23 cellular contexts compared by ENCODE assay signal in genomic region chr16:27193300-27193990, GRCh38. TPM values are rescaled to one million over a fixed set of nuclear protein-coding genes. Genes with fewer than 3 reads are reported as not detected.
DNase-seq lines count a peak whose midpoint lies in the region; ATAC-seq and TF ChIP-seq lines count a peak whose summit lies in the region.
"Had no signal": no experiment of that assay in that cellular context is flagged by ENCODE, and none has a peak within 500 bp of the region (broad histone marks: within the 10 kb centered on the region; RNA-seq: fewer than 3 reads in every experiment).

No MANE protein-coding gene starts in this region.

- H3K4me1 Mint-ChIP-seq in T-cell: peaks cover 52 to 61% (median 55%) of the 10 kb centered on the region in 3 donors

- ATAC-seq in T-cell (replicated peaks in 1 of 4) (no peak), GM21576 (IDR thresholded peaks at IDR 0.05; ENCODE audit: unreplicated experiment) (no peak)
- ATAC-seq: activated CD8-positive, alpha-beta T cell treated with anti-CD3 and anti-CD28 coated beads, Interleukin-2, amount 10 ng/mL, durations not matched to agents 7 days and 5 days; left lobe of liver; mucosa of descending colon; stimulated activated memory B cell treated with anti-CD40 and anti-IgM and Interleukin-4, amounts not matched to agents 10 μg/mL and 1 μg/mL and 100 μg/mL, for 72 hours had no signal

- intact Hi-C loops in A673 (cut with micrococcal nuclease; ENCODE audit: unreplicated experiment): no loop called here

- CTCF ChIA-PET in A673 (lab: Charles Lee) (interaction anchor here (0.7 kb wide), 1 partner anchor 230 kb away, joined by 3 read pairs; no protein-coding TSS in a partner anchor), T-cell (lab: Charles Lee) (interaction anchor here (0.5 to 1.8 kb wide), 4 partner anchors 10 to 40 kb away, joined by 3 to 5 read pairs (median 4); partner anchors contain the start of gene KDM8 (in 1 of the 2))

- no peak overlapping the region for H3K27ac ChIP-seq in A673 (ENCODE audit: low read depth, low read length, poor library complexity, severe bottlenecking)
- H3K27ac ChIP-seq: neural progenitor cell, thoracic aorta had no signal

- H3K9me3 Mint-ChIP-seq in T-cell: no peaks in the 10 kb centered on the region
- H3K9me3 Mint-ChIP-seq: neural progenitor cell had no signal

- no peak overlapping the region for H3K4me3 ChIP-seq in A673 (ENCODE audit: low read depth, low read length, poor library complexity, severe bottlenecking)
- no peak overlapping the region for H3K4me3 ChIP-seq in epithelial cell of esophagus (ENCODE audit: low read length)
- H3K4me3 ChIP-seq: mucosa of descending colon, neural progenitor cell, prostate gland, thoracic aorta had no signal

- 0 out of 2 replicates have a peak, but pooled peaks have one; percentile 14 for TF ChIP-seq CTCF in A673 (conservative IDR thresholded peaks at IDR 0.05; ENCODE audit: low read depth, low read length)
- peak; percentile 26 for TF ChIP-seq CTCF in epithelial cell of esophagus (IDR thresholded peaks at IDR 0.05; ENCODE audit: insufficient read depth, low read depth, low read length, missing control alignments)
- no peak for TF ChIP-seq CTCF in GM20000 (IDR thresholded peaks at IDR 0.05; ENCODE audit: extremely low read depth, missing control alignments)

- no peak for DNase-seq in A673 (ENCODE audit: low spot score)
- peak; percentile 11 for DNase-seq in EH (ENCODE audit: low read depth)
- no peak for DNase-seq in T-cell
- no peak for DNase-seq in epithelial cell of esophagus (ENCODE audit: low read depth)
- no peak for DNase-seq in NCI-H2171 (lab: John Stamatoyannopoulos, UW)
- DNase-seq in GM20000 (ENCODE audit: low spot score): no peak
- DNase-seq in cerebellar nuclear complex (lab: John Stamatoyannopoulos, UW): no peak
- DNase-seq: ACHN; activated CD8-positive, alpha-beta T cell treated with anti-CD3 and anti-CD28 coated beads, Interleukin-2, amount 10 ng/mL, durations not matched to agents 7 days and 5 days; activated naive CD4-positive, alpha-beta T cell treated with Interleukin-2 at 50 U/mL for 16 hours; activated T-cell treated with anti-CD3 and anti-CD28 coated beads, Interleukin-2, amount 50 U/mL, for 24 hours; amniotic stem cell; caudate nucleus; DMS79; mucosa of descending colon; NCI-H748 treated with DMSO at 0.1 percent for 48 hours; stimulated activated CD4-positive, alpha-beta T cell treated with anti-CD3 and anti-CD28 coated beads, Interleukin-1b, Interleukin-23, amount 100 ng/mL, for 48 hours had no signal

- POLR2A ChIA-PET in A673 (lab: Charles Lee; ENCODE audit: low non-redundant PET) (no interaction called here), T-cell (lab: Charles Lee) (interaction anchor here in 1 of 2 donors (0.6 to 1.3 kb wide), 2 partner anchors 17 to 77 kb away, joined by 3 to 4 read pairs; no protein-coding TSS in a partner anchor)

- H3K27me3 Mint-ChIP-seq in T-cell: no peaks in the 10 kb centered on the region
- H3K27me3 Mint-ChIP-seq: activated T-cell treated with anti-CD3 and anti-CD28 coated beads, Interleukin-2, amount 50 U/mL, for 24 hours had no signal

- no peaks in the 10 kb centered on the region for H3K27me3 ChIP-seq in A673 (replicated peaks; ENCODE audit: insufficient read depth, low read depth, low read length, poor library complexity)
- H3K27me3 ChIP-seq: neural progenitor cell had no signal

- BruUV-seq in A673 (replicated peaks; lab: Mats Ljungman, UMichigan): no TSS peak

- no peaks in the 10 kb centered on the region for H3K36me3 Mint-ChIP-seq in T-cell
- H3K36me3 Mint-ChIP-seq: neural progenitor cell had no signal

- H3K36me3 ChIP-seq in A673 (ENCODE audit: insufficient read depth, low read length, poor library complexity, severe bottlenecking): no peaks in the 10 kb centered on the region
- H3K36me3 ChIP-seq: neural progenitor cell, prostate gland, thoracic aorta had no signal

- H3K9me3 ChIP-seq in A673 (ENCODE audit: low read depth, low read length, poor library complexity, severe bottlenecking): no peaks in the 10 kb centered on the region
- H3K9me3 ChIP-seq: mucosa of descending colon, prostate gland, thoracic aorta had no signal

- peak overlapping the region; percentile 98 to 99 for H3K27ac Mint-ChIP-seq in T-cell
- H3K27ac Mint-ChIP-seq: activated CD8-positive, alpha-beta T cell treated with anti-CD3 and anti-CD28 coated beads, Interleukin-2, amount 10 ng/mL, durations not matched to agents 7 days and 5 days; activated T-cell treated with anti-CD3 and anti-CD28 coated beads, Interleukin-2, amount 50 U/mL, for 24 hours; neural progenitor cell; stimulated activated memory B cell treated with anti-CD40 and anti-IgM and Interleukin-4, amounts not matched to agents 10 μg/mL and 1 μg/mL and 100 μg/mL, for 72 hours had no signal

- peaks cover 10% of the 10 kb centered on the region for H3K4me1 ChIP-seq in A673 (ENCODE audit: insufficient read depth, low read length, poor library complexity, severe bottlenecking)
- H3K4me1 ChIP-seq: neural progenitor cell, prostate gland had no signal

- H3K4me3 Mint-ChIP-seq in T-cell: no peak overlapping the region
- H3K4me3 Mint-ChIP-seq: activated CD8-positive, alpha-beta T cell treated with anti-CD3 and anti-CD28 coated beads, Interleukin-2, amount 10 ng/mL, durations not matched to agents 7 days and 5 days; activated T-cell treated with anti-CD3 and anti-CD28 coated beads, Interleukin-2, amount 50 U/mL, for 24 hours; neural progenitor cell; stimulated activated memory B cell treated with anti-CD40 and anti-IgM and Interleukin-4, amounts not matched to agents 10 μg/mL and 1 μg/mL and 100 μg/mL, for 72 hours had no signal

RNA-seq across cellular contexts. Expression of gene KDM8, which starts 9.9 kb away (rescaled TPM):
- total RNA-seq in A673 (2021) (8.8 and 11.1 TPM in 2 replicates), T-cell (10 to 100 TPM; 13.4 to 25.6 (median 23.5) TPM)
